ENCODE assay signal across 8 cellular contexts in the genomic region with DNA sequence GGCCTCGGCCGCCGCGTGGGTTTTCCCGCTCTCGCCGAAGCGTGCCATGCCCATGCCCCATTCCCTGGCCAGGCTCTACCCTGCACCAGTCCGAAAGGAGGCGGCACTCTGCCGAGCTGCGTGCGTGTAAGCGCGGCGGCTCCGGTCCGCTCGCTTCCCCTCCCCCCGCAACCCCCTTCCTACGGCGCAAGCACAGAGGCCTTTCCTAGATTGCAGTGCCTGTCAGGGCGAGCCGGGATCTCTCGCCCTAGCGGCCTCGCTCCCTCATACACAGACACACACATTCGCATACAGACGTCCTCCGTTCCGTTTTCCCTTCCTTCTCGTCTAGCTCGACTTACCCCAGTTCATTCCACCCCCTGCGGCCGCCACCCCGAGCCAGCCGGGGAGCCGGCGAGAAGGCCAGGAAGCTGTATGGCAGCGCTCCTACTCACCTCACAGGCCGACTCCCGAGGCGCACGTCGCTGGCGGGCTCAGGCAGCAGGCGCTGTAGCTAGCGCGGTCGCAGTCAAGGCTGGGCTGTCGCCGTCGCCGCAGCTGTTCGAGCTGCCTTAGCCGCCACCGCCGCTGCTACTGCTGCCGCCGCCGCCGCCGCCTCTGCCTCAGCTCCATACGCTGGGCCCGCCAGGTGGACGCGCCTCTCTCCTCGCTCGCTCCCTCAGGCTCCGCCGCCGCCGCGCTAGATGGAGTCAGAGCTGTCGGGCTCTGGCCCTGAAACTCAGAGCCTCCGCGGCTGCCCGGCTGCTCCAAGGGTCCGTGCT. TPM values are rescaled to one million over a fixed set of nuclear protein-coding genes. Genes with fewer than 3 reads are reported as not detected.
A peak's percentile ranks its signal among the peaks of the same experiment; 100 is the strongest.
DNase-seq lines count a peak whose midpoint lies in the region; ATAC-seq, FAIRE-seq and TF ChIP-seq lines count a peak whose summit lies in the region.
"Had no signal": no experiment of that assay in that cellular context is flagged by ENCODE, and none has a peak within 500 bp of the region (broad histone marks: within the 10 kb centered on the region; RNA-seq: fewer than 3 reads in every experiment).

No MANE protein-coding gene starts in this region.

- no peak for FAIRE-seq in GM12892 (lab: Jason Lieb, UNC)
- FAIRE-seq: colon had no signal

- intact Hi-C loops in upper lobe of right lung (cut with DNase I) = no loop called here

- H2AFZ ChIP-seq in neural cell (ENCODE audit: low read depth, low read length) = peak overlapping the region; percentile 32

- H3K4me2 ChIP-seq in neural cell (ENCODE audit: low read length) = no peak overlapping the region

- H3K79me2 ChIP-seq in neural cell (replicated peaks; ENCODE audit: insufficient read depth, low read length) = peaks cover 31% of the 10 kb centered on the region

- no peaks in the 10 kb centered on the region for H3K9me2 ChIP-seq in neural cell (ENCODE audit: insufficient read depth, low read length)

- no peaks in the 10 kb centered on the region for H4K20me1 ChIP-seq in neural cell (ENCODE audit: insufficient read depth)

- H3K27me3 ChIP-seq in neural cell (ENCODE audit: insufficient read depth, low read depth, low read length) (no peaks in the 10 kb centered on the region), upper lobe of right lung (no peaks in the 10 kb centered on the region)

- H3K27ac ChIP-seq in neural cell (ENCODE audit: low read length) (peak overlapping the region; percentile 94), upper lobe of right lung (no peak overlapping the region)

- H3F3A ChIP-seq in neural cell (ENCODE audit: insufficient read depth, low read length, poor library complexity, severe bottlenecking) = no peaks in the 10 kb centered on the region

- H3K4me1 ChIP-seq in upper lobe of right lung = no peaks in the 10 kb centered on the region

- H3K4me3 ChIP-seq in fibroblast of pulmonary artery (replicated peaks; ENCODE audit: low read depth, low read length) = peak overlapping the region; percentile 29
- H3K4me3 ChIP-seq in neural cell (ENCODE audit: low read length) = peak overlapping the region; percentile 90
- peak overlapping the region; percentile 41 for H3K4me3 ChIP-seq in upper lobe of right lung

- H3K9ac ChIP-seq in neural cell (ENCODE audit: low read length) = peak overlapping the region; percentile 94

- TF ChIP-seq CTCF in fibroblast of pulmonary artery (IDR thresholded peaks at IDR 0.05; ENCODE audit: low read length, missing control alignments) (no peak), neural cell (IDR thresholded peaks at IDR 0.05; ENCODE audit: poor library complexity, severe bottlenecking) (no peak), upper lobe of right lung (IDR thresholded peaks at IDR 0.05) (no peak)

- DNase-seq in GM12892 (ENCODE audit: insufficient read length) = peak; percentile 48
- peak; percentile 0 to 4 for DNase-seq in NCI-H1930 (lab: John Stamatoyannopoulos, UW)
- peak; percentile 60 for DNase-seq in activated CD8-positive, alpha-beta memory T cell treated with anti-CD3 and anti-CD28 coated beads, Interleukin-2, amount 50 U/mL, for 48 hours
- DNase-seq in fibroblast of pulmonary artery (ENCODE audit: low read depth) = peak; percentile 2
- peak; percentile 73 for DNase-seq in upper lobe of right lung

- peak; percentile 39; the same call in 1 of the 2 replicates for TF ChIP-seq POLR2A in GM12892 (IDR thresholded peaks at IDR 0.05; ENCODE audit: low read depth, low read length)

- H3K36me3 ChIP-seq in neural cell (ENCODE audit: insufficient read depth, low read length) = no peaks in the 10 kb centered on the region
- H3K36me3 ChIP-seq in upper lobe of right lung = no peaks in the 10 kb centered on the region

- no peak for TF ChIP-seq RAD21 in neural cell (conservative IDR thresholded peaks at IDR 0.05)

- no peak for TF ChIP-seq EP300 in neural cell (conservative IDR thresholded peaks at IDR 0.05; ENCODE audit: poor library complexity, severe bottlenecking)

- H3K9me3 ChIP-seq in neural cell (ENCODE audit: low read length) (no peaks in the 10 kb centered on the region), upper lobe of right lung (no peaks in the 10 kb centered on the region)

- ATAC-seq in HG02588 (IDR thresholded peaks at IDR 0.05; ENCODE audit: unreplicated experiment) (peak; percentile 43), upper lobe of right lung (peak; percentile 85)

TF ChIP-seq in neural cell, 6 proteins besides CTCF, POLR2A, EP300 and RAD21:
- TF ChIP-seq SMC3 (conservative IDR thresholded peaks at IDR 0.05; ENCODE audit: poor library complexity) = no peak
- peak; percentile 31 for TF ChIP-seq POLR2AphosphoS5 (IDR thresholded peaks at IDR 0.05)
- peak; percentile 6 for TF ChIP-seq MXI1 (conservative IDR thresholded peaks at IDR 0.05; ENCODE audit: poor library complexity, severe bottlenecking)
- TF ChIP-seq, protein P1, sequence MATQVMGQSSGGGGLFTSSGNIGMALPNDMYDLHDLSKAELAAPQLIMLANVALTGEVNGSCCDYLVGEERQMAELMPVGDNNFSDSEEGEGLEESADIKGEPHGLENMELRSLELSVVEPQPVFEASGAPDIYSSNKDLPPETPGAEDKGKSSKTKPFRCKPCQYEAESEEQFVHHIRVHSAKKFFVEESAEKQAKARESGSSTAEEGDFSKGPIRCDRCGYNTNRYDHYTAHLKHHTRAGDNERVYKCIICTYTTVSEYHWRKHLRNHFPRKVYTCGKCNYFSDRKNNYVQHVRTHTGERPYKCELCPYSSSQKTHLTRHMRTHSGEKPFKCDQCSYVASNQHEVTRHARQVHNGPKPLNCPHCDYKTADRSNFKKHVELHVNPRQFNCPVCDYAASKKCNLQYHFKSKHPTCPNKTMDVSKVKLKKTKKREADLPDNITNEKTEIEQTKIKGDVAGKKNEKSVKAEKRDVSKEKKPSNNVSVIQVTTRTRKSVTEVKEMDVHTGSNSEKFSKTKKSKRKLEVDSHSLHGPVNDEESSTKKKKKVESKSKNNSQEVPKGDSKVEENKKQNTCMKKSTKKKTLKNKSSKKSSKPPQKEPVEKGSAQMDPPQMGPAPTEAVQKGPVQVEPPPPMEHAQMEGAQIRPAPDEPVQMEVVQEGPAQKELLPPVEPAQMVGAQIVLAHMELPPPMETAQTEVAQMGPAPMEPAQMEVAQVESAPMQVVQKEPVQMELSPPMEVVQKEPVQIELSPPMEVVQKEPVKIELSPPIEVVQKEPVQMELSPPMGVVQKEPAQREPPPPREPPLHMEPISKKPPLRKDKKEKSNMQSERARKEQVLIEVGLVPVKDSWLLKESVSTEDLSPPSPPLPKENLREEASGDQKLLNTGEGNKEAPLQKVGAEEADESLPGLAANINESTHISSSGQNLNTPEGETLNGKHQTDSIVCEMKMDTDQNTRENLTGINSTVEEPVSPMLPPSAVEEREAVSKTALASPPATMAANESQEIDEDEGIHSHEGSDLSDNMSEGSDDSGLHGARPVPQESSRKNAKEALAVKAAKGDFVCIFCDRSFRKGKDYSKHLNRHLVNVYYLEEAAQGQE (IDR thresholded peaks at IDR 0.05; ENCODE audit: borderline replicate concordance) = peak; percentile 13

RNA-seq across cellular contexts. Expression of gene NEXMIF, which starts 0.6 kb away (rescaled TPM):
- 3.5 TPM for polyA plus RNA-seq in GM12892 (2012; ENCODE audit: missing spikeins)
- polyA plus RNA-seq in neural cell = 12.6 and 12.8 TPM in 2 replicates
- polyA minus RNA-seq in neural cell = 70.1 and 85.9 TPM in 2 replicates
- total RNA-seq in upper lobe of right lung = 0.87 TPM

Comparison
In these comparisons a context has a peak if more than half of its experiments do, and no peak if none do; other contexts are left out.
1. DNase-seq: peak in every context shown above with its lines; median percentile 73 in upper lobe of right lung; 60 in activated CD8-positive, alpha-beta memory T cell treated with anti-CD3 and anti-CD28 coated beads, Interleukin-2, amount 50 U/mL, for 48 hours; 48 in GM12892; 2 in NCI-H1930; 2 in fibroblast of pulmonary artery.
2. H3K4me3 ChIP-seq: peak in every context shown above with its lines; median percentile 90 in neural cell; 41 in upper lobe of right lung; 29 in fibroblast of pulmonary artery.